ENCODE assay signal across 17 cellular contexts in genomic region chr5:54799645-54800044, GRCh38.
A peak's percentile ranks its signal among the peaks of the same experiment; 100 is the strongest.
DNase-seq lines count a peak whose midpoint lies in the region; ATAC-seq and TF ChIP-seq lines count a peak whose summit lies in the region.
"Had no signal": no experiment of that assay in that cellular context is flagged by ENCODE, and none has a peak within 500 bp of the region (broad histone marks: within the 10 kb centered on the region; RNA-seq: fewer than 3 reads in every experiment).

No MANE protein-coding gene starts in this region.

- no peaks in the 10 kb centered on the region for H3K36me3 ChIP-seq in esophagus squamous epithelium

- peak; percentile 10 for DNase-seq in OCI-M1 (lab: John Stamatoyannopoulos, UW)
- DNase-seq in GM13977 (ENCODE audit: low spot score), result no peak
- no peak for DNase-seq in hippocampal formation (lab: John Stamatoyannopoulos, UW)
- no peak for DNase-seq in esophagus squamous epithelium (lab: John Stamatoyannopoulos, UW)
- DNase-seq: DMS79 treated with DMSO at 0.1 percent for 48 hours; effector CD8-positive, alpha-beta T cell; KG1; mammary epithelial cell; NCI-H526; stimulated activated naive CD8-positive, alpha-beta T cell treated with anti-CD3 and anti-CD28 coated beads, Interleukin-15, amount 100 ng/mL, for 72 hours had no signal

- H3K4me1 ChIP-seq in esophagus squamous epithelium, result no peaks in the 10 kb centered on the region

- no peak for TF ChIP-seq CTCF in GM13977 (IDR thresholded peaks at IDR 0.05; ENCODE audit: extremely low read depth, insufficient read depth, missing control alignments)
- no peak for TF ChIP-seq CTCF in esophagus squamous epithelium (IDR thresholded peaks at IDR 0.05)

- no peak overlapping the region for H3K27ac ChIP-seq in esophagus squamous epithelium

- ATAC-seq in GM18870 (IDR thresholded peaks at IDR 0.05; ENCODE audit: unreplicated experiment) (peak; percentile 69), GM21619 (IDR thresholded peaks at IDR 0.05; ENCODE audit: unreplicated experiment) (peak; percentile 64), HG03139 (IDR thresholded peaks at IDR 0.05; ENCODE audit: unreplicated experiment) (peak; percentile 65), GM19023 (IDR thresholded peaks at IDR 0.05; ENCODE audit: unreplicated experiment) (no peak)
- ATAC-seq: activated naive CD4-positive, alpha-beta T cell treated with anti-CD3 and anti-CD28 coated beads, Interleukin-2, amount 50 U/mL, for 72 hours; Right ventricle myocardium inferior; sciatic nerve had no signal

- WGBS in esophagus squamous epithelium, 2 donors, result 65 to 73% methylated on average over 1 of the region's 1 CpG

- H3K9me3 ChIP-seq in esophagus squamous epithelium, result no peaks in the 10 kb centered on the region

- in situ Hi-C loops in GM13977 (cut with MboI; ENCODE audit: low pct_unique_long_range_greater_than_20kb, low sequenced_read_pairs, unreplicated experiment), result no loop called here

- intact Hi-C loops in esophagus squamous epithelium (cut with DNase I), result no loop called here

- no peaks in the 10 kb centered on the region for H3K27me3 ChIP-seq in esophagus squamous epithelium

- no peak overlapping the region for H3K4me3 ChIP-seq in esophagus squamous epithelium

- TF ChIP-seq POLR2A in esophagus squamous epithelium (IDR thresholded peaks at IDR 0.05), result no peak
